8 cellular contexts compared by ENCODE assay signal in genomic region chr5:179763215-179763945, GRCh38. TPM values are rescaled to one million over a fixed set of nuclear protein-coding genes. Genes with fewer than 3 reads are reported as not detected.
DNase-seq lines count a peak whose midpoint lies in the region; ATAC-seq and TF ChIP-seq lines count a peak whose summit lies in the region.

No MANE protein-coding gene starts in this region.

- peak overlapping the region; percentile 23 to 40 for H3K18ac ChIP-seq in mesenchymal stem cell (ENCODE audit: low read depth in 1 of 2, low read length in 2 of 2)

- no peaks in the 10 kb centered on the region for H3K27me3 ChIP-seq in CD4-positive, alpha-beta T cell (ENCODE audit: control insufficient read depth, insufficient read depth, low read length)
- no peaks in the 10 kb centered on the region for H3K27me3 ChIP-seq in mesenchymal stem cell (ENCODE audit: control insufficient read depth in 1 of 2, insufficient read depth in 1 of 2, low read length in 2 of 2)

- no peak overlapping the region for H2BK15ac ChIP-seq in mesenchymal stem cell (ENCODE audit: low read depth, poor library complexity, severe bottlenecking)

- peaks cover 5% of the 10 kb centered on the region for H3K79me1 ChIP-seq in mesenchymal stem cell (replicated peaks; ENCODE audit: low read length, poor library complexity, severe bottlenecking)

- H4K91ac ChIP-seq in mesenchymal stem cell (ENCODE audit: low read length) = no peak overlapping the region

- TF ChIP-seq CTCF in CD4-positive, alpha-beta T cell (IDR thresholded peaks at IDR 0.05) = peak; percentile 94
- TF ChIP-seq CTCF in WI38 (IDR thresholded peaks at IDR 0.05; ENCODE audit: low read depth, low read length) = peak; percentile 71

- peaks cover 53% of the 10 kb centered on the region for H3K4me1 ChIP-seq in mesenchymal stem cell (ENCODE audit: control insufficient read depth, insufficient read depth, low read depth, low read length)

- H3K9me3 Mint-ChIP-seq in CD4-positive, alpha-beta T cell = no peaks in the 10 kb centered on the region

- H3K27ac Mint-ChIP-seq in CD4-positive, alpha-beta T cell = peak overlapping the region; percentile 52

- no peak overlapping the region for H3K14ac ChIP-seq in mesenchymal stem cell (ENCODE audit: low read length in 2 of 2)

- H2AFZ ChIP-seq in mesenchymal stem cell (ENCODE audit: low read depth, low read length) = no peak overlapping the region

- H3K9me3 ChIP-seq in CD4-positive, alpha-beta T cell (ENCODE audit: control insufficient read depth, low read length) = no peaks in the 10 kb centered on the region
- H3K9me3 ChIP-seq in mesenchymal stem cell (ENCODE audit: control insufficient read depth, low read length) = no peaks in the 10 kb centered on the region

- peaks cover 66% of the 10 kb centered on the region for H3K4me1 Mint-ChIP-seq in CD4-positive, alpha-beta T cell (ENCODE audit: low read depth)

- H3K4me3 Mint-ChIP-seq in CD4-positive, alpha-beta T cell = no peak overlapping the region

- peak overlapping the region; percentile 41 for H3K9ac ChIP-seq in mesenchymal stem cell (ENCODE audit: low read length)

- intact Hi-C loops in CD4-positive, alpha-beta T cell (cut with DNase I, micrococcal nuclease) = loop anchor here (1.0 to 2.0 kb wide), 3 partner anchors 33 to 143 kb away; partner anchors contain the start of gene TBC1D9B (in 2 of the 2)

- peaks cover 40% of the 10 kb centered on the region for H3K36me3 Mint-ChIP-seq in CD4-positive, alpha-beta T cell (ENCODE audit: low read depth)

- 40% methylated on average over 8 of the region's 10 CpGs for WGBS in mesenchymal stem cell

- H3K36me3 ChIP-seq in mesenchymal stem cell (ENCODE audit: control insufficient read depth in 1 of 2, insufficient read depth in 2 of 2, low read depth in 1 of 2, low read length in 2 of 2) = peaks cover 10 to 29% of the 10 kb centered on the region in 2 experiments

- H2BK5ac ChIP-seq in mesenchymal stem cell (ENCODE audit: low read depth, low read length, poor library complexity, severe bottlenecking) = peak overlapping the region; percentile 51

- H3K4me3 ChIP-seq in WI38 (ENCODE audit: low read depth, low read length) = no peak overlapping the region
- no peak overlapping the region for H3K4me3 ChIP-seq in mesenchymal stem cell (ENCODE audit: insufficient read depth in 1 of 2, low read depth in 1 of 2, low read length in 2 of 2)

- H3K27me3 Mint-ChIP-seq in CD4-positive, alpha-beta T cell = no peaks in the 10 kb centered on the region

- peak overlapping the region; percentile 65 to 79 for H2BK12ac ChIP-seq in mesenchymal stem cell (ENCODE audit: low read length in 2 of 2)

- no peak overlapping the region for H3K23ac ChIP-seq in mesenchymal stem cell (ENCODE audit: low read length in 2 of 2)

- peak overlapping the region; percentile 68 for H2BK120ac ChIP-seq in mesenchymal stem cell (ENCODE audit: low read depth, low read length)

- CTCF ChIA-PET in CD4-positive, alpha-beta T cell (lab: Charles Lee) = interaction anchor here (0.6 to 2.9 kb wide), 21 partner anchors 8 to 159 kb away, joined by 3 to 22 read pairs (median 3); partner anchors contain the start of genes CBY3, LTC4S, MAML1 and SQSTM1

- H3K4me2 ChIP-seq in mesenchymal stem cell (ENCODE audit: low read length, poor library complexity, severe bottlenecking) = no peak overlapping the region

- POLR2A ChIA-PET in CD4-positive, alpha-beta T cell (lab: Charles Lee) = interaction anchor here (0.6 to 2.4 kb wide), 6 partner anchors 31 to 140 kb away, joined by 3 to 24 read pairs (median 4); partner anchors contain the start of genes HNRNPH1, LTC4S, MAML1 and MGAT4B

- no peak overlapping the region for H3K27ac ChIP-seq in CD4-positive, alpha-beta T cell (ENCODE audit: low read depth, low read length)
- H3K27ac ChIP-seq in mesenchymal stem cell (ENCODE audit: low read length, poor library complexity, severe bottlenecking) = peak overlapping the region; percentile 95

- H2AK5ac ChIP-seq in mesenchymal stem cell (ENCODE audit: low read length, severe bottlenecking) = peak overlapping the region; percentile 95

- DNase-seq in CD4-positive, alpha-beta T cell = peak; percentile 19 to 43 (median 36)
- peak; percentile 7 for DNase-seq in NCI-H1105 (lab: John Stamatoyannopoulos, UW)
- DNase-seq in effector CD8-positive, alpha-beta T cell (lab: John Stamatoyannopoulos, UW) = peak; percentile 30
- peak; percentile 86 for DNase-seq in mesenchymal stem cell
- peak; percentile 22 for DNase-seq in stimulated activated CD8-positive, alpha-beta memory T cell treated with anti-CD3 and anti-CD28 coated beads, Interleukin-4, amount 100 ng/mL, for 24 hours (ENCODE audit: low read depth)

- H4K8ac ChIP-seq in mesenchymal stem cell (ENCODE audit: low read length) = no peak overlapping the region

- H3K4ac ChIP-seq in mesenchymal stem cell (ENCODE audit: low read depth in 1 of 2, low read length in 2 of 2) = peak overlapping the region; percentile 67 to 71

- peak; percentile 73 for ATAC-seq in CD4-positive, alpha-beta T cell (ENCODE audit: poor library complexity)
- ATAC-seq in GM19467 (IDR thresholded peaks at IDR 0.05; ENCODE audit: unreplicated experiment) (peak; percentile 44), GM21528 (IDR thresholded peaks at IDR 0.05; ENCODE audit: low FRiP score, unreplicated experiment) (no peak)

RNA-seq across cellular contexts. Expression of gene LTC4S, which starts 30.4 kb away (rescaled TPM):
- 1 to 10 TPM; 3.6 to 4.2 TPM for total RNA-seq in CD4-positive, alpha-beta T cell
- 0.22 TPM for polyA plus RNA-seq in mesenchymal stem cell (2013, experiment 1 of 2)
- polyA plus RNA-seq in mesenchymal stem cell (2013, experiment 2 of 2) = 0.29 TPM

RNA-seq across cellular contexts. Expression of gene MAML1, which starts 30.8 kb away (rescaled TPM):
- total RNA-seq in CD4-positive, alpha-beta T cell = 10 to 100 TPM; 21.8 to 22.2 TPM
- polyA plus RNA-seq in mesenchymal stem cell (2013, experiment 1 of 2) = 19.0 TPM
- polyA plus RNA-seq in mesenchymal stem cell (2013, experiment 2 of 2) = 20.0 TPM

RNA-seq across cellular contexts. Expression of gene MGAT4B, which starts 43.3 kb away (rescaled TPM):
- total RNA-seq in CD4-positive, alpha-beta T cell = 100 to 1,000 TPM; 141 to 145 TPM
- polyA plus RNA-seq in mesenchymal stem cell (2013, experiment 1 of 2) = 182 TPM
- polyA plus RNA-seq in mesenchymal stem cell (2013, experiment 2 of 2) = 176 TPM

RNA-seq across cellular contexts. Expression of gene SQSTM1, which starts 57.3 kb away (rescaled TPM):
- 100 to 1,000 TPM; 260 to 267 TPM for total RNA-seq in CD4-positive, alpha-beta T cell
- polyA plus RNA-seq in mesenchymal stem cell (2013, experiment 1 of 2) = 544 TPM
- polyA plus RNA-seq in mesenchymal stem cell (2013, experiment 2 of 2) = 553 TPM

Comparison
In these comparisons a context has a peak if more than half of its experiments do, and no peak if none do; other contexts are left out.
1. DNase-seq: peak in every context shown above with its lines; median percentile 86 in mesenchymal stem cell; 36 in CD4-positive, alpha-beta T cell; 30 in effector CD8-positive, alpha-beta T cell; 22 in stimulated activated CD8-positive, alpha-beta memory T cell treated with anti-CD3 and anti-CD28 coated beads, Interleukin-4, amount 100 ng/mL, for 24 hours; 7 in NCI-H1105.